ENCODE assay signal across 14 cellular contexts in genomic region chr14:50310445-50310844, GRCh38. TPM values are rescaled to one million over a fixed set of nuclear protein-coding genes. Genes with fewer than 3 reads are reported as not detected.
A peak's percentile ranks its signal among the peaks of the same experiment; 100 is the strongest.
DNase-seq lines count a peak whose midpoint lies in the region; ATAC-seq and TF ChIP-seq lines count a peak whose summit lies in the region.
"Had no signal": no experiment of that assay in that cellular context is flagged by ENCODE, and none has a peak within 500 bp of the region (broad histone marks: within the 10 kb centered on the region; RNA-seq: fewer than 3 reads in every experiment).

No MANE protein-coding gene starts in this region.

- POLR2A ChIA-PET in PC-3 (lab: Charles Lee; ENCODE audit: unreplicated experiment) = no interaction called here

- H3K79me2 ChIP-seq in PC-3 (ENCODE audit: low read length) (peaks cover 76% of the 10 kb centered on the region), smooth muscle cell (ENCODE audit: low read depth) (peaks cover 19% of the 10 kb centered on the region)

- H3K4me1 ChIP-seq in PC-3 (ENCODE audit: insufficient read depth, low read length) = peaks cover 18% of the 10 kb centered on the region
- peaks cover 12% of the 10 kb centered on the region for H3K4me1 ChIP-seq in smooth muscle cell (ENCODE audit: low read depth)

- H3K4me1 Mint-ChIP-seq in activated naive CD4-positive, alpha-beta T cell treated with anti-CD3 and anti-CD28 coated beads, Interleukin-2, amount 10 ng/mL, durations not matched to agents 7 days and 5 days = peaks cover 32% of the 10 kb centered on the region
- peaks cover 17 to 29% of the 10 kb centered on the region in 2 donors for H3K4me1 Mint-ChIP-seq in effector memory CD8-positive, alpha-beta T cell (ENCODE audit: low read depth in 2 of 2)

- CTCF ChIA-PET in activated naive CD4-positive, alpha-beta T cell treated with anti-CD3 and anti-CD28 coated beads, Interleukin-2, amount 10 ng/mL, durations not matched to agents 7 days and 5 days (lab: Charles Lee) = interaction anchor here (3.6 kb wide), 1 partner anchor 10 kb away, joined by 20 read pairs; no protein-coding TSS in a partner anchor
- CTCF ChIA-PET in PC-3 (lab: Charles Lee) = interaction anchor here (0.7 kb wide), 1 partner anchor 349 kb away, joined by 17 read pairs; no protein-coding TSS in a partner anchor

- H3K9ac ChIP-seq in PC-3 (ENCODE audit: low read length) (peak overlapping the region; percentile 77; the same call in 1 of the 2 replicates), smooth muscle cell (ENCODE audit: low read depth) (no peak overlapping the region)

- H3K4me3 ChIP-seq in PC-3 (ENCODE audit: low read length) (peak overlapping the region; percentile 93), smooth muscle cell (peak overlapping the region; percentile 71)

- H3K4me3 Mint-ChIP-seq in activated naive CD4-positive, alpha-beta T cell treated with anti-CD3 and anti-CD28 coated beads, Interleukin-2, amount 10 ng/mL, durations not matched to agents 7 days and 5 days = peak overlapping the region; percentile 10
- H3K4me3 Mint-ChIP-seq in effector memory CD8-positive, alpha-beta T cell = peak overlapping the region; percentile 7 to 91

- no peak overlapping the region for H3K27ac Mint-ChIP-seq in activated naive CD4-positive, alpha-beta T cell treated with anti-CD3 and anti-CD28 coated beads, Interleukin-2, amount 10 ng/mL, durations not matched to agents 7 days and 5 days
- no peak overlapping the region for H3K27ac Mint-ChIP-seq in effector memory CD8-positive, alpha-beta T cell

- H3K4me2 ChIP-seq in PC-3 (ENCODE audit: low read length) (peak overlapping the region; percentile 97), smooth muscle cell (peak overlapping the region; percentile 92)

- H3K36me3 Mint-ChIP-seq in activated naive CD4-positive, alpha-beta T cell treated with anti-CD3 and anti-CD28 coated beads, Interleukin-2, amount 10 ng/mL, durations not matched to agents 7 days and 5 days = peaks cover 26% of the 10 kb centered on the region
- H3K36me3 Mint-ChIP-seq in effector memory CD8-positive, alpha-beta T cell (ENCODE audit: insufficient read depth) = peaks cover 18% of the 10 kb centered on the region

- ATAC-seq in PC-3 = no peak
- ATAC-seq in effector memory CD8-positive, alpha-beta T cell (replicated peaks) = no peak
- ATAC-seq in GM21423 (IDR thresholded peaks at IDR 0.05; ENCODE audit: unreplicated experiment) = no peak

- H3K36me3 ChIP-seq in PC-3 (ENCODE audit: low read depth, low read length) (peaks cover 7% of the 10 kb centered on the region; the same call in 1 of the 2 replicates), smooth muscle cell (ENCODE audit: low read depth) (no peaks in the 10 kb centered on the region)
- H3K36me3 ChIP-seq: adrenal gland, colonic mucosa had no signal

- no peak for TF ChIP-seq CTCF in PC-3 (conservative IDR thresholded peaks at IDR 0.05; ENCODE audit: low read depth, low read length)
- no peak for TF ChIP-seq CTCF in smooth muscle cell (IDR thresholded peaks at IDR 0.05; ENCODE audit: borderline replicate concordance, insufficient read depth, poor library complexity, severe bottlenecking)

- 94% methylated on average over 4 of the region's 4 CpGs for WGBS in smooth muscle cell (ENCODE audit: low lambda C conversion rate)

- no peaks in the 10 kb centered on the region for H4K20me1 ChIP-seq in PC-3 (ENCODE audit: low read length)
- H4K20me1 ChIP-seq in smooth muscle cell (ENCODE audit: low read depth) = no peaks in the 10 kb centered on the region

- H3K9me2 ChIP-seq in PC-3 (replicated peaks; ENCODE audit: low read length) = no peaks in the 10 kb centered on the region

- H3F3A ChIP-seq in PC-3 (ENCODE audit: low read length, unreplicated experiment) (no peaks in the 10 kb centered on the region), smooth muscle cell (ENCODE audit: low read depth) (no peaks in the 10 kb centered on the region)

- H3K9me3 ChIP-seq in PC-3 (ENCODE audit: low read length) = no peaks in the 10 kb centered on the region
- no peaks in the 10 kb centered on the region for H3K9me3 ChIP-seq in smooth muscle cell (replicated peaks; ENCODE audit: low read depth)
- H3K9me3 ChIP-seq: adrenal gland, colonic mucosa had no signal

- H3K27ac ChIP-seq in PC-3 (ENCODE audit: low read length) (no peak overlapping the region), smooth muscle cell (ENCODE audit: low read depth) (no peak overlapping the region)
- H3K27ac ChIP-seq: colonic mucosa, HL-60 had no signal

- no peaks in the 10 kb centered on the region for H3K27me3 Mint-ChIP-seq in activated naive CD4-positive, alpha-beta T cell treated with anti-CD3 and anti-CD28 coated beads, Interleukin-2, amount 10 ng/mL, durations not matched to agents 7 days and 5 days
- H3K27me3 Mint-ChIP-seq in effector memory CD8-positive, alpha-beta T cell = no peaks in the 10 kb centered on the region

- intact Hi-C loops in PC-3 (cut with micrococcal nuclease) = loop anchor here (5.0 kb wide), 1 partner anchor 448 kb away; no protein-coding TSS in a partner anchor

- H3K9me3 Mint-ChIP-seq in activated naive CD4-positive, alpha-beta T cell treated with anti-CD3 and anti-CD28 coated beads, Interleukin-2, amount 10 ng/mL, durations not matched to agents 7 days and 5 days = peaks cover 8% of the 10 kb centered on the region
- H3K9me3 Mint-ChIP-seq in effector memory CD8-positive, alpha-beta T cell = no peaks in the 10 kb centered on the region

- H2AFZ ChIP-seq in PC-3 (ENCODE audit: low read length) = no peak overlapping the region; the same call in 1 of the 2 replicates
- H2AFZ ChIP-seq in smooth muscle cell (ENCODE audit: low read depth) = no peak overlapping the region

- H3K27me3 ChIP-seq in PC-3 (ENCODE audit: low read length) = no peaks in the 10 kb centered on the region
- no peaks in the 10 kb centered on the region for H3K27me3 ChIP-seq in smooth muscle cell (ENCODE audit: low read depth)
- H3K27me3 ChIP-seq: adrenal gland, colonic mucosa had no signal

- BruUV-seq in PC-3 (replicated peaks; lab: Mats Ljungman, UMichigan) = no TSS peak

- DNase-seq in activated naive CD4-positive, alpha-beta T cell treated with anti-CD3 and anti-CD28 coated beads, Interleukin-2, amount 10 ng/mL, durations not matched to agents 7 days and 5 days = no peak
- DNase-seq in activated naive CD4-positive, alpha-beta T cell treated with Interleukin-2 at 50 U/mL for 16 hours = no peak
- no peak for DNase-seq in PC-3
- no peak for DNase-seq in effector memory CD8-positive, alpha-beta T cell
- no peak for DNase-seq in smooth muscle cell (lab: John Stamatoyannopoulos, UW; ENCODE audit: unreplicated experiment)
- DNase-seq in DMS 273 (lab: John Stamatoyannopoulos, UW; ENCODE audit: unreplicated experiment) = no peak
- DNase-seq in DMS53 (lab: John Stamatoyannopoulos, UW) = no peak
- DNase-seq: activated CD4-positive, alpha-beta T cell treated with anti-CD3 and anti-CD28 coated beads, Interleukin-2, amount 50 U/mL, for 48 hours; adrenal gland; colonic mucosa; stimulated activated CD4-positive, alpha-beta T cell treated with anti-CD3 and anti-CD28 coated beads, Interleukin-4, amount 100 ng/mL, for 1 hour; stimulated activated naive CD4-positive, alpha-beta T cell had no signal

RNA-seq across cellular contexts. Expression of gene L2HGDH, which starts 1.6 kb away (rescaled TPM):
- 27.8 and 41.6 TPM in 2 replicates for total RNA-seq in PC-3 (2014; rRNA removed)
- total RNA-seq in smooth muscle cell = 3.5 and 4.2 TPM in 2 replicates
- polyA plus RNA-seq in smooth muscle cell = 3.0 and 4.6 TPM in 2 replicates

RNA-seq across cellular contexts. Expression of gene DMAC2L, which starts 1.7 kb away (rescaled TPM):
- total RNA-seq in PC-3 (2014; rRNA removed) = 2.3 and 18.1 TPM in 2 replicates
- 1.6 and 14.5 TPM in 2 replicates for total RNA-seq in smooth muscle cell
- 5.7 and 8.5 TPM in 2 replicates for polyA plus RNA-seq in smooth muscle cell
